9 cellular contexts compared by ENCODE assay signal in the genomic region with DNA sequence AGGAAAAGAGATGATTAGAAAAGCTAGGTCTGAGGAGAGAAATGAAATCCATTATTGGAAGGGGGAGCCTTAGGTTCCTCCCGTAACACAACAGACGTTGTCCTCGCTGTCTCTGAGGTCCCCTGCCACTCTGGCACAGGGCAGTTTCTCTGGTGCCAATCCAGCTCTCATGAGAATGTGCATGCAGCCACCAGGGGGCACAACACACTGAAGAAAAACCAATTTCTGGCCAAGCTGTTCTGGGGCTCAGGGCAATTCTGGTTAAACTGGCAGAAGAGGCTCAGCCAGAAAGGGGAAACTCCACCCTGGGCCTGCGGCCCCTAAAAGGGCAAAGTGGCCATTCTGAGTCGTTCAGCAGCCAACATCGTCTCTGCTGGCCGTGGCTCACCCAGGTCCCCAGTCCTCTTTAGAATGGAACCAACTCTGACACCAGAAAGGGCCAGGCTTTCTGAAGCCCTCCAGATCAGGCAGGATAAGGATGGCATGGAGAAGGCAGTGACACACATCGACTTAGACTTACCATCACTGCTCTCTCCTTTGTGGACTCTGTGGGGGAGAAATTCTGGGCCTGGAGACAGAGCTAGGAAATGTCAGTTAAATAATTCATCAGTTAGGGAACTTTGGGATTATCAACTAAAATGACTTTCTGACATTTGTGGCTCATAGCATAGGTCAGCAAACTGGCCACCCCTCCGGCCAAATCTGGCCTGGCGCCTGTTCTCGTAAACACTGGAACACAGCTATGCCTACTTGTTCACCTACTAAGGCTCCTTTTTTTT. TPM values are rescaled to one million over a fixed set of nuclear protein-coding genes. Genes with fewer than 3 reads are reported as not detected.
DNase-seq lines count a peak whose midpoint lies in the region; ATAC-seq and TF ChIP-seq lines count a peak whose summit lies in the region.
"Had no signal": no experiment of that assay in that cellular context is flagged by ENCODE, and none has a peak within 500 bp of the region (broad histone marks: within the 10 kb centered on the region; RNA-seq: fewer than 3 reads in every experiment).

No MANE protein-coding gene starts in this region.

- no peaks in the 10 kb centered on the region for H3K79me2 ChIP-seq in HCT116 (ENCODE audit: insufficient read depth, low read length)

- H3K9me3 ChIP-seq in HCT116 (ENCODE audit: control insufficient read depth in 1 of 2, insufficient read depth in 1 of 2, low read depth in 1 of 2, low read length in 2 of 2) (no peaks in the 10 kb centered on the region), transverse colon (no peaks in the 10 kb centered on the region)

- TF ChIP-seq POLR2A in HCT116 (IDR thresholded peaks at IDR 0.05; ENCODE audit: borderline replicate concordance, extremely low read depth, insufficient read depth, insufficient read length) (no peak), transverse colon (IDR thresholded peaks at IDR 0.05) (no peak)

- no peak overlapping the region for H3K9ac ChIP-seq in HCT116 (ENCODE audit: low read length)

- no peaks in the 10 kb centered on the region for H3K36me3 Mint-ChIP-seq in activated naive CD8-positive, alpha-beta T cell

- intact Hi-C loops in HCT116 (cut with micrococcal nuclease) (loop anchor here (1.0 to 5.0 kb wide), 5 partner anchors 97 to 948 kb away; no protein-coding TSS in a partner anchor), head of caudate nucleus (cut with DNase I) (loop anchor here (5.0 to 10.0 kb wide), 5 partner anchors 55 to 382 kb away; a partner anchor contains a TSS), transverse colon (cut with DNase I; ENCODE audit: low total_unique reads) (no loop called here)

- H3K36me3 ChIP-seq in HCT116 (ENCODE audit: control insufficient read depth in 1 of 2, insufficient read depth in 2 of 2, low read length in 2 of 2), result peaks cover 0 to 2% of the 10 kb centered on the region in 2 experiments; a peak in 1 of 4 replicates
- H3K36me3 ChIP-seq in transverse colon, result peaks cover 0 to 6% (median 0%) of the 10 kb centered on the region in 4 donors

- no peak overlapping the region for H2AFZ ChIP-seq in HCT116 (ENCODE audit: low read depth, low read length, poor library complexity, severe bottlenecking)

- WGBS in transverse colon (ENCODE audit: low coverage in 1 of 2), 2 donors, result 43% methylated on average over 11 of the region's 11 CpGs; no CpG with 5 or more reads in 1 of the 2 donors

- TF ChIP-seq EP300 in transverse colon (IDR thresholded peaks at IDR 0.05; ENCODE audit: low read depth), result no peak

- TF ChIP-seq RAD21 in HCT116 (IDR thresholded peaks at IDR 0.05; ENCODE audit: low read depth), result peak; percentile 82

- H4K20me1 ChIP-seq in HCT116 (ENCODE audit: insufficient read depth), result no peaks in the 10 kb centered on the region

- H3K27ac Mint-ChIP-seq in activated naive CD8-positive, alpha-beta T cell, result peak overlapping the region; percentile 43

- RAD21 ChIA-PET in HCT116 (lab: Charles Lee; ENCODE audit: low non-redundant PET in 1 of 2, low total read pairs in 2 of 2, uncharacterized antibody in 2 of 2, unreplicated experiment in 2 of 2), result interaction anchor here (0.9 to 2.0 kb wide), 4 partner anchors 97 to 357 kb away, joined by 4 to 8 read pairs (median 6); no protein-coding TSS in a partner anchor

- no peaks in the 10 kb centered on the region for H3K9me2 ChIP-seq in HCT116 (ENCODE audit: insufficient read depth)

- peak; percentile 87 for TF ChIP-seq CTCF in GM10248 (IDR thresholded peaks at IDR 0.05; ENCODE audit: control extremely low read depth, extremely low read depth, low read depth, missing control alignments)
- peak; percentile 65 to 90 (median 79); a peak in 5 of 6 replicates for TF ChIP-seq CTCF in HCT116 (IDR thresholded peaks at IDR 0.05 in 2 of 3, conservative IDR thresholded peaks at IDR 0.05 in 1 of 3; ENCODE audit: borderline replicate concordance in 1 of 3, insufficient read depth in 1 of 3, low read depth in 2 of 3, low read length in 2 of 3)
- TF ChIP-seq CTCF in transverse colon (IDR thresholded peaks at IDR 0.05), result peak; percentile 77 to 92 (median 84)

- H3K9me3 Mint-ChIP-seq in activated naive CD8-positive, alpha-beta T cell (ENCODE audit: low read depth), result no peaks in the 10 kb centered on the region

- in situ Hi-C loops in transverse colon (cut with MboI; ENCODE audit: low pct_ligation_motif_present in 1 of 4, low pct_unique_long_range_greater_than_20kb in 1 of 4, low sequenced_read_pairs in 3 of 4), result loop anchor here in 2 of 4 donors (25.0 kb wide), 3 partner anchors 105 to 380 kb away; a partner anchor contains a TSS

- POLR2A ChIA-PET in GM10248 (lab: Yijun Ruan, JAX), result no interaction called here
- POLR2A ChIA-PET in HCT116 (lab: Charles Lee), result no interaction called here

- H3K4me1 Mint-ChIP-seq in activated naive CD8-positive, alpha-beta T cell (ENCODE audit: low read depth), result peaks cover 4% of the 10 kb centered on the region

- no peak overlapping the region for H3K27ac ChIP-seq in HCT116 (ENCODE audit: low read depth, low read length)
- peak overlapping the region; percentile 42 to 70 (median 53) for H3K27ac ChIP-seq in transverse colon

- peaks cover 0 to 10% of the 10 kb centered on the region in 2 experiments; a peak in 2 of 4 replicates for H3K4me1 ChIP-seq in HCT116 (ENCODE audit: control insufficient read depth in 1 of 2, insufficient read depth in 2 of 2, low read length in 2 of 2)
- H3K4me1 ChIP-seq in transverse colon, result peaks cover 4 to 32% (median 18%) of the 10 kb centered on the region in 4 donors

- peak; percentile 82 for DNase-seq in GM10248 (ENCODE audit: extremely low spot score)
- DNase-seq in HCT116 (ENCODE audit: low read depth, low spot score), result peak; percentile 41
- DNase-seq in MV-4-11 (lab: John Stamatoyannopoulos, UW), result peak; percentile 90
- DNase-seq in SKM-1 treated with dmso at 0.1 percent for 144 hours (lab: John Stamatoyannopoulos, UW; ENCODE audit: unreplicated experiment), result peak; percentile 78
- peak; percentile 71 to 95 (median 88) for DNase-seq in head of caudate nucleus
- DNase-seq in pons (ENCODE audit: low spot score), result peak; percentile 88
- peak; percentile 86 for DNase-seq in transverse colon

- CTCF ChIA-PET in GM10248 (lab: Yijun Ruan, JAX) (interaction anchor here (0.6 to 8.8 kb wide), 56 partner anchors 9 to 398 kb away, joined by 3 to 204 read pairs (median 5); a partner anchor contains a TSS), HCT116 (lab: Charles Lee) (interaction anchor here (0.8 to 4.9 kb wide), 13 partner anchors 9 to 1189 kb away, joined by 3 to 40 read pairs (median 4); no protein-coding TSS in a partner anchor)

- no TSS peak for BruUV-seq in HCT116 (replicated peaks; lab: Mats Ljungman, UMichigan)

- no peak overlapping the region for H3K4me3 Mint-ChIP-seq in activated naive CD8-positive, alpha-beta T cell

- no peaks in the 10 kb centered on the region for H3K27me3 Mint-ChIP-seq in activated naive CD8-positive, alpha-beta T cell

- H3K4me3 ChIP-seq in HCT116 (replicated peaks in 1 of 2; ENCODE audit: low read depth in 1 of 2, low read length in 2 of 2) (no peak overlapping the region), transverse colon (no peak overlapping the region)
- H3K4me3 ChIP-seq: skin epidermis had no signal

- ATAC-seq in HCT116, result peak; percentile 94

- H3K4me2 ChIP-seq in HCT116 (ENCODE audit: low read length), result no peak overlapping the region

- no peaks in the 10 kb centered on the region for H3K27me3 ChIP-seq in HCT116 (ENCODE audit: insufficient read depth, low read length)
- no peaks in the 10 kb centered on the region for H3K27me3 ChIP-seq in transverse colon

TF ChIP-seq in HCT116, 20 proteins besides CTCF, POLR2A, EP300 and RAD21:
- no peak for TF ChIP-seq YY1 (IDR thresholded peaks at IDR 0.05; ENCODE audit: extremely low read depth, insufficient replicate concordance, low read depth, low read length)
- TF ChIP-seq POLR2AphosphoS5 (IDR thresholded peaks at IDR 0.05; ENCODE audit: low read depth, low read length), result no peak
- no peak for TF ChIP-seq EGR1 (IDR thresholded peaks at IDR 0.05; ENCODE audit: low read depth)
- TF ChIP-seq TCF7L2 (IDR thresholded peaks at IDR 0.05; ENCODE audit: borderline replicate concordance, extremely low read depth, insufficient read depth, insufficient read length), result no peak
- TF ChIP-seq CEBPB (IDR thresholded peaks at IDR 0.05; ENCODE audit: low read depth), result no peak
- no peak for TF ChIP-seq ELF1 (IDR thresholded peaks at IDR 0.05; ENCODE audit: borderline replicate concordance, low read depth)
- TF ChIP-seq ZFX (IDR thresholded peaks at IDR 0.05), result no peak
- TF ChIP-seq, protein P1, sequence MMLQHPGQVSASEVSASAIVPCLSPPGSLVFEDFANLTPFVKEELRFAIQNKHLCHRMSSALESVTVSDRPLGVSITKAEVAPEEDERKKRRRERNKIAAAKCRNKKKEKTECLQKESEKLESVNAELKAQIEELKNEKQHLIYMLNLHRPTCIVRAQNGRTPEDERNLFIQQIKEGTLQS (IDR thresholded peaks at IDR 0.05), result no peak
- no peak for TF ChIP-seq ZNF274 (IDR thresholded peaks at IDR 0.05; ENCODE audit: low read depth, low read length)
- no peak for TF ChIP-seq EZH2phosphoT487 (IDR thresholded peaks at IDR 0.05; ENCODE audit: borderline replicate concordance)

RNA-seq across cellular contexts. Expression of a gene that starts 58.5 kb away (rescaled TPM):
- total RNA-seq in HCT116 (2021; ENCODE audit: unreplicated experiment) (69.2 TPM), transverse colon (100 to 1,000 TPM in 3 of 4 donors, 10 to 100 TPM in 1; 52.1 to 666 (median 132) TPM)
- polyA plus RNA-seq in HCT116 (2012), result 31.2 and 32.0 TPM in 2 replicates
